Comparison of ENCODE assay signal across 12 cellular contexts in the genomic region with DNA sequence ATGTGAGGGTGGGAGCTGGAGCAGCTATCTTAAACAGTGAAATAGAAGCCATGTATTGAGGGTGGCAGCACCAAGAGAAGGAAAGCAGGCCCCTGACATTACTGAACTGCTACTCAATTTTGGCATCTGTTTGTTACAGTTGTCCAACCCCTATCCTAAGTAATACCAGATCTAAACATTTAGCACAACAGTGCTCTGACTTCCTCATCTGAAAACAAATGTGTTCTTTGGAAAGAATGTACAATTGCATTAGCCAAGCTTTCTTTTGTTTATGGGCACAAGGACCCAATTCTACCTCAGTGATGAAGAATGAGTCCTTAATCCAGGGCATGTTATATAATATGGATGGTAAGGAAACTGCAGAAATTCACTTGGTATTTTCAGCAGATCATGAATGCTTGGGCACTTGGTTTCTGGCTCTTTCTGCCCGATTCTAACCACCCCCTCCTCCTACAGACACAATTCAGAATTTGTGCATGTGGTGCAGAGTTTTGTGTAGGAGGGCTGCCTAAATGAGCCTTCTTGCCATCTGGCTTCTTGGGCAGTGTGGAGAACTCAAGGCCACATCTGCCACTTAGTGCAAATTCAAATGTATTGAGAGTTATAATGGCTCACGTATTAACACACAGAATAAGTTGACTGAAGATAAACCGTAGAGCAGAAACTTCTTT. TPM values are rescaled to one million over a fixed set of nuclear protein-coding genes. Genes with fewer than 3 reads are reported as not detected.
DNase-seq lines count a peak whose midpoint lies in the region; ATAC-seq, FAIRE-seq and TF ChIP-seq lines count a peak whose summit lies in the region.
"Had no signal": no experiment of that assay in that cellular context is flagged by ENCODE, and none has a peak within 500 bp of the region (broad histone marks: within the 10 kb centered on the region; RNA-seq: fewer than 3 reads in every experiment).

No MANE protein-coding gene starts in this region.

- H3K4me3 ChIP-seq in endodermal cell (ENCODE audit: low read length): no peak overlapping the region

- peaks cover 10% of the 10 kb centered on the region for H3K36me3 ChIP-seq in endodermal cell (ENCODE audit: control insufficient read depth, insufficient read depth, low read length)
- H3K36me3 ChIP-seq: brain microvascular endothelial cell had no signal

- no peaks in the 10 kb centered on the region for H3K27me3 ChIP-seq in endodermal cell (ENCODE audit: control insufficient read depth, insufficient read depth, low read length, poor library complexity, severe bottlenecking)
- H3K27me3 ChIP-seq: brain microvascular endothelial cell had no signal

- peak; percentile 38 for ATAC-seq in HG03432 (IDR thresholded peaks at IDR 0.05; ENCODE audit: unreplicated experiment)
- no peak for ATAC-seq in sciatic nerve
- ATAC-seq in HG02623 (IDR thresholded peaks at IDR 0.05; ENCODE audit: unreplicated experiment): no peak

- peaks cover 9% of the 10 kb centered on the region for H3K36me3 Mint-ChIP-seq in endodermal cell (ENCODE audit: low read depth)
- H3K36me3 Mint-ChIP-seq in nephron progenitor cell (ENCODE audit: low read depth): peaks cover 7% of the 10 kb centered on the region

- TF ChIP-seq CTCF in endodermal cell (conservative IDR thresholded peaks at IDR 0.05): no peak
- TF ChIP-seq CTCF in nephron progenitor cell (IDR thresholded peaks at IDR 0.05): no peak

- H3K4me1 Mint-ChIP-seq in endodermal cell (peaks cover 30% of the 10 kb centered on the region), nephron progenitor cell (peaks cover 64% of the 10 kb centered on the region)

- DNase-seq in endodermal cell (no peak), nephron progenitor cell (no peak), sciatic nerve (ENCODE audit: low spot score) (no peak), LoVo (ENCODE audit: low spot score) (no peak)
- DNase-seq in stimulated activated CD4-positive, alpha-beta T cell treated with anti-CD3 and anti-CD28 coated beads, Interleukin-1b, Interleukin-23, amount 100 ng/mL, for 48 hours: no peak
- DNase-seq: activated CD8-positive, alpha-beta memory T cell treated with anti-CD3 and anti-CD28 coated beads for 24 hours; brain microvascular endothelial cell; CD8-positive, alpha-beta memory T cell; head of caudate nucleus had no signal

- WGBS in endodermal cell (ENCODE audit: insufficient coverage in 1 of 2, insufficient read length in 1 of 2), 2 experiments: 60 to 100% methylated on average over 1 to 3 of the region's 3 CpGs

- peak; percentile 86 for FAIRE-seq in A204.1 (lab: Jason Lieb, UNC)

- H3K4me1 ChIP-seq in endodermal cell (ENCODE audit: control insufficient read depth, insufficient read depth, low read length): peaks cover 11% of the 10 kb centered on the region

- H3K9me3 ChIP-seq in endodermal cell (ENCODE audit: control insufficient read depth, low read length): no peaks in the 10 kb centered on the region

- no peak overlapping the region for H3K27ac ChIP-seq in endodermal cell (ENCODE audit: low read depth, low read length)
- H3K27ac ChIP-seq: brain microvascular endothelial cell had no signal

- H3K27me3 Mint-ChIP-seq in endodermal cell (ENCODE audit: insufficient read depth) (no peaks in the 10 kb centered on the region), nephron progenitor cell (ENCODE audit: low read depth, poor library complexity) (no peaks in the 10 kb centered on the region)
- H3K27me3 Mint-ChIP-seq: CD8-positive, alpha-beta memory T cell had no signal

- H3K27ac Mint-ChIP-seq in endodermal cell (peak overlapping the region; percentile 46), nephron progenitor cell (peak overlapping the region; percentile 57)

- intact Hi-C loops in sciatic nerve (cut with DNase I): no loop called here

- H3K9me3 Mint-ChIP-seq in endodermal cell: no peaks in the 10 kb centered on the region
- no peaks in the 10 kb centered on the region for H3K9me3 Mint-ChIP-seq in nephron progenitor cell
- H3K9me3 Mint-ChIP-seq: CD8-positive, alpha-beta memory T cell had no signal

- no peak overlapping the region for H3K4me3 Mint-ChIP-seq in endodermal cell
- no peak overlapping the region for H3K4me3 Mint-ChIP-seq in nephron progenitor cell
- H3K4me3 Mint-ChIP-seq: CD8-positive, alpha-beta memory T cell had no signal

- no peak overlapping the region for H3K9ac ChIP-seq in endodermal cell (ENCODE audit: extremely low read depth, low read length, poor library complexity, severe bottlenecking)

RNA-seq across cellular contexts. Expression of a gene that starts 36.9 kb away (rescaled TPM):
- total RNA-seq in endodermal cell (10 to 100 TPM; 65.7 to 70.4 TPM), sciatic nerve (161 TPM)
- polyA plus RNA-seq in endodermal cell (2013, experiment 1 of 2): 73.3 TPM
- 71.3 TPM for polyA plus RNA-seq in endodermal cell (2013, experiment 2 of 2)
